In the genomic region with DNA sequence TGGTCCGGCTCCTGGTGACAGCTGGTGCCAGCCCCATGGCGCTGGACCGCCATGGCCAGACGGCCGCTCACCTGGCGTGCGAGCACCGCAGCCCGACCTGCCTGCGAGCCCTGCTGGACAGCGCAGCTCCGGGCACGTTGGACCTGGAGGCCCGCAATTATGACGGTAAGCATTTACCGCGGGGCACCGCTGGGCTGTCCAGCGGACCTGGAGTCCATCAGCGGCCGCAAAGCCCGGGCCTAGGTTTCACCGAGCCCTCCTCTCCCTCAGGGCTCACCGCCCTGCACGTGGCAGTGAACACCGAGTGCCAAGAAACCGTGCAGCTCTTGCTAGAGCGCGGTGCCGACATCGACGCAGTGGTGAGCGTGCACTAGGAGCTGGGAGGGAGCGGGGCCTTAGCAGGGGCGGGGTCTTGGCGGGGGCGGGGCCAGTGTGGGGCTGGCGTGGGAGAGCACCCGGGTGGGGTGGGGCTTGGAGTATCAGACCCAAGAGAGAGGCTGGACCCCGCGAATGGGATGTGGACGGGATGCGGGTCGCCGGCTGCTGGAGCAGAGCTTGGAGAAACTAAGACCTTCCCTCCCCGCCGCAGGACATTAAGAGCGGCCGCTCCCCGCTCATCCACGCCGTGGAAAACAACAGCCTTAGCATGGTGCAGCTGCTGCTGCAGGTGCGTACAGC, we compare ENCODE assay signal across 8 cellular contexts. TPM values are rescaled to one million over a fixed set of nuclear protein-coding genes. Genes with fewer than 3 reads are reported as not detected.
DNase-seq lines count a peak whose midpoint lies in the region; ATAC-seq and TF ChIP-seq lines count a peak whose summit lies in the region.

No MANE protein-coding gene starts in this region.

- intact Hi-C loops in Panc1 (cut with micrococcal nuclease; ENCODE audit: unreplicated experiment): no loop called here
- intact Hi-C loops in thyroid gland (cut with DNase I): loop anchor here (5.0 kb wide), 1 partner anchor 35 kb away; no protein-coding TSS in a partner anchor
- intact Hi-C loops in activated T-helper 1 cell treated with anti-CD3 and anti-CD28 coated beads, Interleukin-12 subunit alpha, Interleukin-12 subunit beta, Interleukin-2, Interleukin-4 antibody, amounts not matched to agents 30 ng/mL and 10 ng/mL and 1 ng/mL, durations not matched to agents 14 hours and 24 hours and 36 hours (cut with micrococcal nuclease): no loop called here

- H3K9me3 ChIP-seq in Panc1 (ENCODE audit: control insufficient read depth, insufficient read depth, low read depth, low read length) (no peaks in the 10 kb centered on the region), mucosa of stomach (ENCODE audit: control insufficient read depth, low read length) (no peaks in the 10 kb centered on the region), thyroid gland (no peaks in the 10 kb centered on the region)

- no peak for TF ChIP-seq CTCF in Panc1 (IDR thresholded peaks at IDR 0.05)
- no peak for TF ChIP-seq CTCF in thyroid gland (IDR thresholded peaks at IDR 0.05)

- CTCF ChIA-PET in Panc1 (lab: Charles Lee): interaction anchor here (1.4 kb wide), 1 partner anchor 13 kb away, joined by 4 read pairs; no protein-coding TSS in a partner anchor

- no peak overlapping the region for H3K4me3 Mint-ChIP-seq in activated T-helper 1 cell treated with anti-CD3 and anti-CD28 coated beads, Interleukin-12 subunit alpha, Interleukin-12 subunit beta, Interleukin-2, Interleukin-4 antibody, amounts not matched to agents 30 ng/mL and 10 ng/mL and 1 ng/mL, durations not matched to agents 14 hours and 24 hours and 36 hours

- DNase-seq in Panc1 (ENCODE audit: low read depth, low spot score) (no peak), fibroblast of gingiva (ENCODE audit: low read depth) (peak; percentile 80), thyroid gland (peak in 1 of 2 donors; percentile 37), COLO829 (ENCODE audit: low spot score) (no peak), SKM-1 treated with dmso at 0.1 percent for 144 hours (lab: John Stamatoyannopoulos, UW; ENCODE audit: unreplicated experiment) (no peak), NCI-H1417 treated with DMSO at 0.1 percent for 48 hours (lab: John Stamatoyannopoulos, UW) (no peak)
- no peak for DNase-seq in activated T-helper 1 cell treated with anti-CD3 and anti-CD28 coated beads, Interleukin-12 subunit alpha, Interleukin-12 subunit beta, Interleukin-2, Interleukin-4 antibody, amounts not matched to agents 30 ng/mL and 10 ng/mL and 1 ng/mL, durations not matched to agents 14 hours and 24 hours and 36 hours (ENCODE audit: low spot score)

- no TSS peak for BruUV-seq in Panc1 (replicated peaks; lab: Mats Ljungman, UMichigan)

- POLR2A ChIA-PET in Panc1 (lab: Charles Lee): interaction anchor here (0.5 kb wide), 1 partner anchor 113 kb away, joined by 13 read pairs; the partner anchor contains the start of gene PVR

- TF ChIP-seq POLR2A in thyroid gland (IDR thresholded peaks at IDR 0.05): no peak

- H3K27me3 Mint-ChIP-seq in activated T-helper 1 cell treated with anti-CD3 and anti-CD28 coated beads, Interleukin-12 subunit alpha, Interleukin-12 subunit beta, Interleukin-2, Interleukin-4 antibody, amounts not matched to agents 30 ng/mL and 10 ng/mL and 1 ng/mL, durations not matched to agents 14 hours and 24 hours and 36 hours (ENCODE audit: insufficient read depth): no peaks in the 10 kb centered on the region

- peak overlapping the region; percentile 59 for H3K9ac ChIP-seq in mucosa of stomach (ENCODE audit: low read length)

- H3K27ac Mint-ChIP-seq in activated T-helper 1 cell treated with anti-CD3 and anti-CD28 coated beads, Interleukin-12 subunit alpha, Interleukin-12 subunit beta, Interleukin-2, Interleukin-4 antibody, amounts not matched to agents 30 ng/mL and 10 ng/mL and 1 ng/mL, durations not matched to agents 14 hours and 24 hours and 36 hours: no peak overlapping the region

- H3K27me3 ChIP-seq in Panc1 (ENCODE audit: control insufficient read depth, insufficient read depth, low read length) (no peaks in the 10 kb centered on the region), mucosa of stomach (ENCODE audit: control insufficient read depth, insufficient read depth, low read length) (no peaks in the 10 kb centered on the region), thyroid gland (no peaks in the 10 kb centered on the region)

- H3K4me1 Mint-ChIP-seq in activated T-helper 1 cell treated with anti-CD3 and anti-CD28 coated beads, Interleukin-12 subunit alpha, Interleukin-12 subunit beta, Interleukin-2, Interleukin-4 antibody, amounts not matched to agents 30 ng/mL and 10 ng/mL and 1 ng/mL, durations not matched to agents 14 hours and 24 hours and 36 hours (ENCODE audit: low read depth): peaks cover 40% of the 10 kb centered on the region

- H3K9me3 Mint-ChIP-seq in activated T-helper 1 cell treated with anti-CD3 and anti-CD28 coated beads, Interleukin-12 subunit alpha, Interleukin-12 subunit beta, Interleukin-2, Interleukin-4 antibody, amounts not matched to agents 30 ng/mL and 10 ng/mL and 1 ng/mL, durations not matched to agents 14 hours and 24 hours and 36 hours: no peaks in the 10 kb centered on the region

- H3K36me3 ChIP-seq in Panc1 (ENCODE audit: control insufficient read depth, insufficient read depth, low read length): no peaks in the 10 kb centered on the region
- H3K36me3 ChIP-seq in mucosa of stomach (ENCODE audit: control insufficient read depth, insufficient read depth, low read length): no peaks in the 10 kb centered on the region
- peaks cover 28 to 44% of the 10 kb centered on the region in 2 donors for H3K36me3 ChIP-seq in thyroid gland

- 0 out of 2 replicates have a peak, but pooled peaks have one; percentile 12 for ATAC-seq in Panc1

- in situ Hi-C loops in Panc1 (cut with HindIII; ENCODE audit: low pct_unique_long_range_greater_than_20kb, low sequenced_read_pairs): no loop called here

- WGBS in thyroid gland, 2 donors: 64 to 89% methylated on average over 12 to 42 of the region's 53 CpGs

- peak overlapping the region; percentile 51; the same call in 1 of the 2 replicates for H3K27ac ChIP-seq in Panc1 (ENCODE audit: low read length)
- H3K27ac ChIP-seq in thyroid gland: peak overlapping the region; percentile 55 to 96 (median 81)

- peaks cover 36% of the 10 kb centered on the region for H3K4me1 ChIP-seq in Panc1 (ENCODE audit: control insufficient read depth, insufficient read depth, low read length)
- peaks cover 64% of the 10 kb centered on the region for H3K4me1 ChIP-seq in mucosa of stomach (ENCODE audit: control insufficient read depth, insufficient read depth, low read length)
- H3K4me1 ChIP-seq in thyroid gland: peaks cover 31 to 58% of the 10 kb centered on the region in 2 donors

- peaks cover 48% of the 10 kb centered on the region for H3K36me3 Mint-ChIP-seq in activated T-helper 1 cell treated with anti-CD3 and anti-CD28 coated beads, Interleukin-12 subunit alpha, Interleukin-12 subunit beta, Interleukin-2, Interleukin-4 antibody, amounts not matched to agents 30 ng/mL and 10 ng/mL and 1 ng/mL, durations not matched to agents 14 hours and 24 hours and 36 hours (ENCODE audit: low read depth)

- no peak overlapping the region for H3K4me3 ChIP-seq in Panc1 (ENCODE audit: low read depth in 2 of 2, low read length in 2 of 2)
- no peak overlapping the region for H3K4me3 ChIP-seq in mucosa of stomach (ENCODE audit: low read length)
- no peak overlapping the region for H3K4me3 ChIP-seq in thyroid gland (replicated peaks in 1 of 3)

RNA-seq across cellular contexts. Expression of gene BCL3, which starts 8.7 kb away (rescaled TPM):
- total RNA-seq in Panc1 (2021; ENCODE audit: unreplicated experiment) (48.5 TPM), thyroid gland (10 to 100 TPM; 12.4 to 56.2 (median 16.8) TPM)
- 80.9 TPM for polyA plus RNA-seq in Panc1 (2012; ENCODE audit: insufficient read length)
- total RNA-seq in activated T-helper 1 cell treated with anti-CD3 and anti-CD28 coated beads, Interleukin-12 subunit alpha, Interleukin-12 subunit beta, Interleukin-2, Interleukin-4 antibody, amounts not matched to agents 30 ng/mL and 10 ng/mL and 1 ng/mL, durations not matched to agents 14 hours and 24 hours and 36 hours: 67.2 and 74.6 TPM in 2 replicates

RNA-seq across cellular contexts. Expression of gene CBLC, which starts 20.5 kb away (rescaled TPM):
- total RNA-seq in Panc1 (2021; ENCODE audit: unreplicated experiment): 0.80 TPM
- 2.3 TPM for polyA plus RNA-seq in Panc1 (2012; ENCODE audit: insufficient read length)
- 1 to 10 TPM; 2.0 to 5.6 (median 3.1) TPM for total RNA-seq in thyroid gland
- total RNA-seq in activated T-helper 1 cell treated with anti-CD3 and anti-CD28 coated beads, Interleukin-12 subunit alpha, Interleukin-12 subunit beta, Interleukin-2, Interleukin-4 antibody, amounts not matched to agents 30 ng/mL and 10 ng/mL and 1 ng/mL, durations not matched to agents 14 hours and 24 hours and 36 hours: not detected in 2 replicates

RNA-seq across cellular contexts. Expression of gene BCAM, which starts 51.7 kb away (rescaled TPM):
- total RNA-seq in Panc1 (2021; ENCODE audit: unreplicated experiment): 21.5 TPM
- 85.2 TPM for polyA plus RNA-seq in Panc1 (2012; ENCODE audit: insufficient read length)
- total RNA-seq in thyroid gland: 100 to 1,000 TPM; 156 to 391 (median 285) TPM
- total RNA-seq in activated T-helper 1 cell treated with anti-CD3 and anti-CD28 coated beads, Interleukin-12 subunit alpha, Interleukin-12 subunit beta, Interleukin-2, Interleukin-4 antibody, amounts not matched to agents 30 ng/mL and 10 ng/mL and 1 ng/mL, durations not matched to agents 14 hours and 24 hours and 36 hours: not detected in 2 replicates

RNA-seq across cellular contexts. Expression of gene CEACAM16, which starts 58.2 kb away (rescaled TPM):
- total RNA-seq in Panc1 (2021; ENCODE audit: unreplicated experiment) (not detected), thyroid gland (under 1 TPM in 1 of 4 donors, not detected in 3; 0.40 TPM)
- not detected for polyA plus RNA-seq in Panc1 (2012; ENCODE audit: insufficient read length)
- total RNA-seq in activated T-helper 1 cell treated with anti-CD3 and anti-CD28 coated beads, Interleukin-12 subunit alpha, Interleukin-12 subunit beta, Interleukin-2, Interleukin-4 antibody, amounts not matched to agents 30 ng/mL and 10 ng/mL and 1 ng/mL, durations not matched to agents 14 hours and 24 hours and 36 hours: not detected in 2 replicates

Comparison
In these comparisons a context has a peak if more than half of its experiments do, and no peak if none do; other contexts are left out.
1. RNA of gene BCAM, which starts 51.7 kb away (total RNA-seq): 156 to 391 TPM in thyroid gland and 21.5 TPM in Panc1 (single experiment); not detected in activated T-helper 1 cell treated with anti-CD3 and anti-CD28 coated beads, Interleukin-12 subunit alpha, Interleukin-12 subunit beta, Interleukin-2, Interleukin-4 antibody, amounts not matched to agents 30 ng/mL and 10 ng/mL and 1 ng/mL, durations not matched to agents 14 hours and 24 hours and 36 hours; every median in the first group is over 10 times any median in the second.